ENCODE assay signal across 1 cellular context in the genomic region with DNA sequence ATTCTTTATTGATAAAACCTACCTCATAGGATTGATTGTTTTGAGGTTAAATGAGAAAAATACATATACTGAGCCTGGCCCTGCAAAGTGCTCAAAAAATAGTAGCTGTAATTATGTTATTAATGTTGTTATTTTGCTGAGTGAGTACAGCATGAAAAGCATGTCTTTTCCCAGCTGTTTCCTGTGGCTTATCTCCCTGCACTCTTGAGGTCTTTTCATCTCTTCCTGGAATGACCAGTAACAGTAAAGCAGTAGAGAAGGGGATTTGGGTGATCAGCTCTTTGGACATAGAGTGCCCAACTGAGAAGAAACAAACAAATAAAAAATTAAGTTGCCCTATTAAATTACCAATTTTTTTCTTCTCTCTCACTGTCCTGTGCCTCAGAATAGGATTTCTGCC.
A peak's percentile ranks its signal among the peaks of the same experiment; 100 is the strongest.
TF ChIP-seq lines count a peak whose summit lies in the region.

No MANE protein-coding gene starts in this region.

TF ChIP-seq in HepG2, 621 proteins besides CTCF, POLR2A, EP300 and RAD21:
- TF ChIP-seq, protein P1, sequence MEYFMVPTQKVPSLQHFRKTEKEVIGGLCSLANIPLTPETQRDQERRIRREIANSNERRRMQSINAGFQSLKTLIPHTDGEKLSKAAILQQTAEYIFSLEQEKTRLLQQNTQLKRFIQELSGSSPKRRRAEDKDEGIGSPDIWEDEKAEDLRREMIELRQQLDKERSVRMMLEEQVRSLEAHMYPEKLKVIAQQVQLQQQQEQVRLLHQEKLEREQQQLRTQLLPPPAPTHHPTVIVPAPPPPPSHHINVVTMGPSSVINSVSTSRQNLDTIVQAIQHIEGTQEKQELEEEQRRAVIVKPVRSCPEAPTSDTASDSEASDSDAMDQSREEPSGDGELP (IDR thresholded peaks at IDR 0.05; ENCODE audit: borderline replicate concordance, low read depth) = peak; percentile 26; the same call in 1 of the 2 replicates
- TF ChIP-seq, protein P2, sequence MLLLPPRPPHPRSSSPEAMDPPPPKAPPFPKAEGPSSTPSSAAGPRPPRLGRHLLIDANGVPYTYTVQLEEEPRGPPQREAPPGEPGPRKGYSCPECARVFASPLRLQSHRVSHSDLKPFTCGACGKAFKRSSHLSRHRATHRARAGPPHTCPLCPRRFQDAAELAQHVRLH (CRISPR knock-in tag; IDR thresholded peaks at IDR 0.05; ENCODE audit: borderline replicate concordance, low read depth) = no peak
